In genomic region chr2:96114903-96115581, GRCh38 we compare ENCODE assay signal across 2 cellular contexts.
TF ChIP-seq lines count a peak whose summit lies in the region.

No MANE protein-coding gene starts in this region.

TF ChIP-seq in GM23338, 12 proteins besides CTCF, POLR2A, EP300 and RAD21:
- no peak for TF ChIP-seq JUNB (IDR thresholded peaks at IDR 0.05; ENCODE audit: unreplicated experiment)
- no peak for TF ChIP-seq EZH2phosphoT487 (IDR thresholded peaks at IDR 0.05; ENCODE audit: unreplicated experiment)
- no peak for TF ChIP-seq ZNF462 (CRISPR knock-in tag; IDR thresholded peaks at IDR 0.05)
- no peak for TF ChIP-seq NANOG (IDR thresholded peaks at IDR 0.05; ENCODE audit: borderline replicate concordance)
- TF ChIP-seq, protein P1, sequence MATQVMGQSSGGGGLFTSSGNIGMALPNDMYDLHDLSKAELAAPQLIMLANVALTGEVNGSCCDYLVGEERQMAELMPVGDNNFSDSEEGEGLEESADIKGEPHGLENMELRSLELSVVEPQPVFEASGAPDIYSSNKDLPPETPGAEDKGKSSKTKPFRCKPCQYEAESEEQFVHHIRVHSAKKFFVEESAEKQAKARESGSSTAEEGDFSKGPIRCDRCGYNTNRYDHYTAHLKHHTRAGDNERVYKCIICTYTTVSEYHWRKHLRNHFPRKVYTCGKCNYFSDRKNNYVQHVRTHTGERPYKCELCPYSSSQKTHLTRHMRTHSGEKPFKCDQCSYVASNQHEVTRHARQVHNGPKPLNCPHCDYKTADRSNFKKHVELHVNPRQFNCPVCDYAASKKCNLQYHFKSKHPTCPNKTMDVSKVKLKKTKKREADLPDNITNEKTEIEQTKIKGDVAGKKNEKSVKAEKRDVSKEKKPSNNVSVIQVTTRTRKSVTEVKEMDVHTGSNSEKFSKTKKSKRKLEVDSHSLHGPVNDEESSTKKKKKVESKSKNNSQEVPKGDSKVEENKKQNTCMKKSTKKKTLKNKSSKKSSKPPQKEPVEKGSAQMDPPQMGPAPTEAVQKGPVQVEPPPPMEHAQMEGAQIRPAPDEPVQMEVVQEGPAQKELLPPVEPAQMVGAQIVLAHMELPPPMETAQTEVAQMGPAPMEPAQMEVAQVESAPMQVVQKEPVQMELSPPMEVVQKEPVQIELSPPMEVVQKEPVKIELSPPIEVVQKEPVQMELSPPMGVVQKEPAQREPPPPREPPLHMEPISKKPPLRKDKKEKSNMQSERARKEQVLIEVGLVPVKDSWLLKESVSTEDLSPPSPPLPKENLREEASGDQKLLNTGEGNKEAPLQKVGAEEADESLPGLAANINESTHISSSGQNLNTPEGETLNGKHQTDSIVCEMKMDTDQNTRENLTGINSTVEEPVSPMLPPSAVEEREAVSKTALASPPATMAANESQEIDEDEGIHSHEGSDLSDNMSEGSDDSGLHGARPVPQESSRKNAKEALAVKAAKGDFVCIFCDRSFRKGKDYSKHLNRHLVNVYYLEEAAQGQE (IDR thresholded peaks at IDR 0.05; ENCODE audit: unreplicated experiment) = no peak
- no peak for TF ChIP-seq ETS1 (IDR thresholded peaks at IDR 0.05)
- no peak for TF ChIP-seq POLR2AphosphoS5 (IDR thresholded peaks at IDR 0.05; ENCODE audit: low read depth)
- TF ChIP-seq ZNF331 (CRISPR knock-in tag; IDR thresholded peaks at IDR 0.05; ENCODE audit: low read depth) = no peak

TF ChIP-seq in HEK293T, 16 proteins besides CTCF, POLR2A, EP300 and RAD21:
- no peak for TF ChIP-seq TARDBP (IDR thresholded peaks at IDR 0.05)
- no peak for TF ChIP-seq LEF1 (IDR thresholded peaks at IDR 0.05; ENCODE audit: borderline replicate concordance)
- no peak for TF ChIP-seq ZNF384 (IDR thresholded peaks at IDR 0.05)
- TF ChIP-seq ARNT (IDR thresholded peaks at IDR 0.05) = no peak
- TF ChIP-seq HDGF (IDR thresholded peaks at IDR 0.05; ENCODE audit: borderline replicate concordance) = no peak
- TF ChIP-seq SUZ12 (IDR thresholded peaks at IDR 0.05) = no peak
- TF ChIP-seq, protein P2, sequence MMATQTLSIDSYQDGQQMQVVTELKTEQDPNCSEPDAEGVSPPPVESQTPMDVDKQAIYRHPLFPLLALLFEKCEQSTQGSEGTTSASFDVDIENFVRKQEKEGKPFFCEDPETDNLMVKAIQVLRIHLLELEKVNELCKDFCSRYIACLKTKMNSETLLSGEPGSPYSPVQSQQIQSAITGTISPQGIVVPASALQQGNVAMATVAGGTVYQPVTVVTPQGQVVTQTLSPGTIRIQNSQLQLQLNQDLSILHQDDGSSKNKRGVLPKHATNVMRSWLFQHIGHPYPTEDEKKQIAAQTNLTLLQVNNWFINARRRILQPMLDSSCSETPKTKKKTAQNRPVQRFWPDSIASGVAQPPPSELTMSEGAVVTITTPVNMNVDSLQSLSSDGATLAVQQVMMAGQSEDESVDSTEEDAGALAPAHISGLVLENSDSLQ (IDR thresholded peaks at IDR 0.05) = no peak
- no peak for TF ChIP-seq FOXA1 (IDR thresholded peaks at IDR 0.05)
- TF ChIP-seq CTBP1 (IDR thresholded peaks at IDR 0.05; ENCODE audit: borderline replicate concordance) = no peak
- TF ChIP-seq BHLHE40 (IDR thresholded peaks at IDR 0.05; ENCODE audit: borderline replicate concordance) = no peak
- no peak for TF ChIP-seq FOXM1 (IDR thresholded peaks at IDR 0.05; ENCODE audit: borderline replicate concordance)
- TF ChIP-seq L3MBTL2 (conservative IDR thresholded peaks at IDR 0.05) = no peak
- TF ChIP-seq NFRKB (IDR thresholded peaks at IDR 0.05) = no peak
- no peak for TF ChIP-seq ELF4 (IDR thresholded peaks at IDR 0.05)
- TF ChIP-seq FOXK2 (IDR thresholded peaks at IDR 0.05) = no peak
- no peak for TF ChIP-seq SP1 (IDR thresholded peaks at IDR 0.05)
